In the genomic region with DNA sequence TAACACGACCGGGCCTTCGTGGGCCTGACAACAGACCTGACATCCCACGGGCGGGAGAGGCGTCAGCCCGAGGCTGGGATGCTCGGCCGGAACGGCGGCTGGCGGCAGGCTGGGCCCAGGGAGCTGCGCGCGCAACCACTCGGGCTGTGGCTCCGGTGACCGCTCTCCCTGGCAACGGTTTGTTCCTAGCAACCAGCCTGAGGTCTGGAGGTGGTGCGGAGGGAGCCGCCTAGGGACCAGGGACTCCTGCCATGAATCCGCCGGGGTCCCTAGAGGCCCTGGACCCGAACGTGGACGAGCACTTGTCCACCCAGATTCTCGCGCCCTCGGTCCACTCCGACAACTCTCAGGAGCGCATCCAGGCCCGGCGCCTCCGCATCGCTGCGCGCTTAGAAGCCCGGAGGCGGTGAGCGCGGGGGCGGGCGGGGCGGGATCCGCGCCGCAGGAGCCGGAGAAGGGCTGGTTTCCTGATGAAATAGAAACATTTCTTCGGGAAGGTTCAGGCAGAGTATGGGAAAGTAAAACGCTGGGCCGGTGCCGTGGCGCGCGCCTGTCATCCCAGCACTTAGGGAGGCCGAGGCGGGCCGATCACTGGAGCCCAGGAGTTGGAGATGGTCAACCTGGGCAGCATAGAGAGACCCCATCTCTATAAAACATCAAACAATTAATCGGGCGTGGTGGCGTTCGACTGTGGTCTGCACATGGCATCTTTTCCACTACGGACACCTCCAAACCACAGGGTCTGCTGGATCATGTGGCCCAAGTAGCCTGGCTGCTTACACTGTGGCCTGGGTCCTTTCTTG, we compare ENCODE assay signal across 8 cellular contexts. TPM values are rescaled to one million over a fixed set of nuclear protein-coding genes. Genes with fewer than 3 reads are reported as not detected.
A peak's percentile ranks its signal among the peaks of the same experiment; 100 is the strongest.
DNase-seq lines count a peak whose midpoint lies in the region; ATAC-seq and TF ChIP-seq lines count a peak whose summit lies in the region.

Gene DRC1, plus strand, starts transcription at position 182 of the 803 bp plus-strand sequence. Its CDS starts 70 bp downstream, at position 252.

- H3K27me3 Mint-ChIP-seq in activated naive CD8-positive, alpha-beta T cell treated with anti-CD3 and anti-CD28 coated beads, Interleukin-2, amount 50 U/mL, for 24 hours: peaks cover 16% of the 10 kb centered on the region
- peaks cover 14 to 26% of the 10 kb centered on the region in 2 donors for H3K27me3 Mint-ChIP-seq in CD8-positive, alpha-beta memory T cell

- no peaks in the 10 kb centered on the region for H3K9me3 ChIP-seq in osteoblast (ENCODE audit: low read depth, low read length)
- H3K9me3 ChIP-seq in CD8-positive, alpha-beta memory T cell (ENCODE audit: low read length): no peaks in the 10 kb centered on the region

- peaks cover 6% of the 10 kb centered on the region for H3K4me1 ChIP-seq in osteoblast (ENCODE audit: insufficient read depth, low read length)
- H3K4me1 ChIP-seq in CD8-positive, alpha-beta memory T cell (ENCODE audit: insufficient read depth, low read length): no peaks in the 10 kb centered on the region

- H3K36me3 Mint-ChIP-seq in activated naive CD8-positive, alpha-beta T cell treated with anti-CD3 and anti-CD28 coated beads, Interleukin-2, amount 50 U/mL, for 24 hours (ENCODE audit: low read depth): peaks cover 4% of the 10 kb centered on the region
- H3K36me3 Mint-ChIP-seq in CD8-positive, alpha-beta memory T cell: peaks cover 0 to under 1% (median under 1%) of the 10 kb centered on the region in 3 donors

- H3K4me3 ChIP-seq in osteoblast (ENCODE audit: insufficient read depth, low read length): peak within 1 kb of the TSS; percentile 71
- no peak within 1 kb of the TSS for H3K4me3 ChIP-seq in CD8-positive, alpha-beta memory T cell (ENCODE audit: low read length)

- H3K4me3 Mint-ChIP-seq in activated naive CD8-positive, alpha-beta T cell treated with anti-CD3 and anti-CD28 coated beads, Interleukin-2, amount 50 U/mL, for 24 hours: no peak within 1 kb of the TSS
- no peak within 1 kb of the TSS for H3K4me3 Mint-ChIP-seq in CD8-positive, alpha-beta memory T cell

- H2AFZ ChIP-seq in osteoblast (ENCODE audit: low read length): peak within 1 kb of the TSS; percentile 84

- no peak within 1 kb of the TSS for H3K27ac Mint-ChIP-seq in activated naive CD8-positive, alpha-beta T cell treated with anti-CD3 and anti-CD28 coated beads, Interleukin-2, amount 50 U/mL, for 24 hours
- no peak within 1 kb of the TSS for H3K27ac Mint-ChIP-seq in CD8-positive, alpha-beta memory T cell

- no peak for ATAC-seq in activated naive CD8-positive, alpha-beta T cell treated with anti-CD3 and anti-CD28 coated beads, Interleukin-2, amount 50 U/mL, for 24 hours
- ATAC-seq in GM21360 (IDR thresholded peaks at IDR 0.05; ENCODE audit: unreplicated experiment) (no peak), HG02884 (IDR thresholded peaks at IDR 0.05; ENCODE audit: unreplicated experiment) (no peak)

- H3K4me2 ChIP-seq in osteoblast (ENCODE audit: insufficient read depth, low read length): peak within 1 kb of the TSS; percentile 81

- H3K4me1 Mint-ChIP-seq in activated naive CD8-positive, alpha-beta T cell treated with anti-CD3 and anti-CD28 coated beads, Interleukin-2, amount 50 U/mL, for 24 hours: peaks cover 11% of the 10 kb centered on the region
- peaks cover under 1 to 7% (median 2%) of the 10 kb centered on the region in 3 donors for H3K4me1 Mint-ChIP-seq in CD8-positive, alpha-beta memory T cell

- H3K27me3 ChIP-seq in osteoblast (ENCODE audit: insufficient read depth, low read length): no peaks in the 10 kb centered on the region
- H3K27me3 ChIP-seq in CD8-positive, alpha-beta memory T cell (ENCODE audit: insufficient read depth, low read length, poor library complexity, severe bottlenecking): peaks cover 3% of the 10 kb centered on the region

- CTCF ChIA-PET in CD8-positive, alpha-beta memory T cell (lab: Charles Lee): no interaction called here

- H3K79me2 ChIP-seq in osteoblast (ENCODE audit: insufficient read depth, low read length): no peaks in the 10 kb centered on the region

- peak within 1 kb of the TSS; percentile 61 for H3K27ac ChIP-seq in osteoblast (ENCODE audit: low read depth, low read length)
- H3K27ac ChIP-seq in CD8-positive, alpha-beta memory T cell (ENCODE audit: low read depth, low read length): no peak within 1 kb of the TSS

- DNase-seq in EH (ENCODE audit: low read depth) (peak; percentile 85), NCI-H128 (lab: John Stamatoyannopoulos, UW; ENCODE audit: unreplicated experiment) (peak; percentile 20), head of caudate nucleus (peak in 41 of 42 donors; percentile 21 to 80 (median 61)), osteoblast (ENCODE audit: insufficient read length, low spot score, missing footprints) (peak; percentile 98)
- DNase-seq in activated naive CD8-positive, alpha-beta T cell treated with anti-CD3 and anti-CD28 coated beads, Interleukin-2, amount 50 U/mL, for 24 hours: peak; percentile 46
- no peak for DNase-seq in CD8-positive, alpha-beta memory T cell

- no peaks in the 10 kb centered on the region for H3K36me3 ChIP-seq in osteoblast (ENCODE audit: insufficient read depth, low read length)
- H3K36me3 ChIP-seq in CD8-positive, alpha-beta memory T cell (ENCODE audit: insufficient read depth, low read length): no peaks in the 10 kb centered on the region

- no peak for TF ChIP-seq CTCF in osteoblast (IDR thresholded peaks at IDR 0.05; ENCODE audit: extremely low read depth, low read depth, low read length)

- POLR2A ChIA-PET in CD8-positive, alpha-beta memory T cell (lab: Charles Lee): no interaction called here

- intact Hi-C loops in head of caudate nucleus (cut with DNase I): no loop called here

- no peaks in the 10 kb centered on the region for H3K9me3 Mint-ChIP-seq in activated naive CD8-positive, alpha-beta T cell treated with anti-CD3 and anti-CD28 coated beads, Interleukin-2, amount 50 U/mL, for 24 hours
- H3K9me3 Mint-ChIP-seq in CD8-positive, alpha-beta memory T cell: no peaks in the 10 kb centered on the region

- no peaks in the 10 kb centered on the region for H4K20me1 ChIP-seq in osteoblast (ENCODE audit: insufficient read depth, low read length)

RNA-seq across cellular contexts. Expression of gene DRC1, which starts in this region (rescaled TPM):
- total RNA-seq in osteoblast: under 0.01 and 0.36 TPM in 2 replicates
- not detected for total RNA-seq in CD8-positive, alpha-beta memory T cell
- not detected for polyA plus RNA-seq in CD8-positive, alpha-beta memory T cell

Comparison
In these comparisons a context has a peak if more than half of its experiments do, and no peak if none do; other contexts are left out.
1. Peak in DNase-seq, H3K4me3 ChIP-seq, H3K27ac ChIP-seq and H3K4me2 ChIP-seq in osteoblast; RNA of the gene not detected or under 1 TPM.
2. DNase-seq: peak in EH (single experiment), NCI-H128 (single experiment), activated naive CD8-positive, alpha-beta T cell treated with anti-CD3 and anti-CD28 coated beads, Interleukin-2, amount 50 U/mL, for 24 hours (single experiment) and head of caudate nucleus (41 of 42); none in CD8-positive, alpha-beta memory T cell (0 of 5).